ENCODE assay signal across 11 cellular contexts in the genomic region with DNA sequence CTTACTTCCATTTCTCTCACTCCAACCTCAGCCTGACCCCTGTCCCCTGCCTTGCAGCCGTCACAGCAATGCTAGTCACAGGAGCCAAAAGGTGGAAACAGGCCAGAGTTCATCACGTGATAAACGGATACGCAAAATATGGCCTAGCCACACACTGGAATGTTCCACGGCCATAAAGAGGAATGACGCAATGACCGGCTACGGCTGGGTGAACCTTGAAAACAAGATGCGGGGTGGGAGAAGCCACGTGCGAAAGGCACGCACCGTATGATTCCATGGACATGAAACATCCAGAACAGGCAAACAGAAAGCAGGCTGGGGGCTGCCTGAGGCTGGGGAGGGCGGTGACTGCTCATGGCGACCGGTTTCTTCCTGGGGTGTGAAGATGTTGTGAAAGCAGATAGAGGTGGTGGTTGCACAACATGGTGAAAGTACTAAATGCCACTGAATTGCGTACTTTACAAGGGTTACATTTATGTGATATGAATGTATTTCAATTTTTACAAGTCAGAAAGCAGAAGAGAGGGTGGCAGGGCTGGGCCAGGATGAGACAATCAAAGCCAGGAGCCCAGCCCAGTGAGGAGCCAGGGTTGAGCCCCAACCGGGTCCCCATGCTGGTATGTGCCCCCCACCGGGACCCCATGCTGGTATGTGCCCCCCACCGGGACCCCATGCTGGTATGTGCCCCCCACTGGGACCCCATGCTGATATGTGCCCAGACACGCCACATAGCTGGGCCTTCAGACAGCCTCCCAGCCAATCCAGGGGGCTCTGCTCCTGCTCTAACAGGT.
A peak's percentile ranks its signal among the peaks of the same experiment; 100 is the strongest.
DNase-seq lines count a peak whose midpoint lies in the region; ATAC-seq, FAIRE-seq and TF ChIP-seq lines count a peak whose summit lies in the region.
"Had no signal": no experiment of that assay in that cellular context is flagged by ENCODE, and none has a peak within 500 bp of the region (broad histone marks: within the 10 kb centered on the region; RNA-seq: fewer than 3 reads in every experiment).

No MANE protein-coding gene starts in this region.

- no TSS peak for BruUV-seq in OCI-LY7 (replicated peaks; lab: Mats Ljungman, UMichigan)

- H3K27ac Mint-ChIP-seq in naive thymus-derived CD8-positive, alpha-beta T cell = peak overlapping the region in 1 of 10 donors; percentile 45
- H3K27ac Mint-ChIP-seq: T-helper 1 cell treated with Interleukin-12 subunit alpha and Interleukin-12 subunit beta and Interleukin-4 antibody, amounts not matched to agents 30 μg/mL and 1 μg/mL, for 36 hours had no signal

- peaks cover 0 to 5% (median 2%) of the 10 kb centered on the region in 4 donors for H3K4me1 Mint-ChIP-seq in naive thymus-derived CD8-positive, alpha-beta T cell

- H3K4me1 ChIP-seq in uterus (no peaks in the 10 kb centered on the region), OCI-LY7 (ENCODE audit: insufficient read depth, low read length, poor library complexity, severe bottlenecking) (no peaks in the 10 kb centered on the region)

- no peaks in the 10 kb centered on the region for H3K27me3 ChIP-seq in uterus

- no peak overlapping the region for H3K4me2 ChIP-seq in OCI-LY7 (ENCODE audit: low read length)

- DNase-seq in Right ventricle myocardium inferior (ENCODE audit: missing footprints) (no peak), cardiac septum (ENCODE audit: low spot score) (no peak), epithelial cell of proximal tubule (ENCODE audit: low read depth) (peak; percentile 98), mucosa of gallbladder (ENCODE audit: low spot score) (peak; percentile 73), uterus (peak; percentile 44 to 57), GM12892 (ENCODE audit: insufficient read length) (no peak), OCI-LY7 (ENCODE audit: low spot score) (no peak)
- no peak for DNase-seq in naive thymus-derived CD8-positive, alpha-beta T cell
- DNase-seq: NCI-H187 had no signal

- CTCF ChIA-PET in OCI-LY7 (lab: Charles Lee; ENCODE audit: unreplicated experiment) = no interaction called here

- no peaks in the 10 kb centered on the region for H3K79me2 ChIP-seq in OCI-LY7 (ENCODE audit: insufficient read depth, low read depth, low read length)

- POLR2A ChIA-PET in OCI-LY7 (lab: Charles Lee) = no interaction called here
- POLR2A ChIA-PET in naive thymus-derived CD8-positive, alpha-beta T cell (lab: Charles Lee) = no interaction called here

- no peaks in the 10 kb centered on the region for H3K9me3 Mint-ChIP-seq in naive thymus-derived CD8-positive, alpha-beta T cell
- H3K9me3 Mint-ChIP-seq: T-helper 1 cell treated with Interleukin-12 subunit alpha and Interleukin-12 subunit beta and Interleukin-4 antibody, amounts not matched to agents 30 μg/mL and 1 μg/mL, for 36 hours had no signal

- TF ChIP-seq POLR2A in uterus (IDR thresholded peaks at IDR 0.05) (no peak), GM12892 (IDR thresholded peaks at IDR 0.05; ENCODE audit: low read depth, low read length) (no peak)

- TF ChIP-seq CTCF in epithelial cell of proximal tubule (conservative IDR thresholded peaks at IDR 0.05; ENCODE audit: low read depth, low read length) = no peak
- TF ChIP-seq CTCF in uterus (IDR thresholded peaks at IDR 0.05) = no peak
- TF ChIP-seq CTCF in OCI-LY7 (conservative IDR thresholded peaks at IDR 0.05; ENCODE audit: low read length) = no peak

- no peaks in the 10 kb centered on the region for H3K9me2 ChIP-seq in OCI-LY7 (ENCODE audit: insufficient read depth, low read length)

- H3K36me3 ChIP-seq in uterus = no peaks in the 10 kb centered on the region
- H3K36me3 ChIP-seq in OCI-LY7 (ENCODE audit: insufficient read depth, low read length) = no peaks in the 10 kb centered on the region

- no peak overlapping the region for H2AFZ ChIP-seq in OCI-LY7 (ENCODE audit: low read length)

- no peaks in the 10 kb centered on the region for H3K36me3 Mint-ChIP-seq in naive thymus-derived CD8-positive, alpha-beta T cell

- H3K27me3 Mint-ChIP-seq in naive thymus-derived CD8-positive, alpha-beta T cell = no peaks in the 10 kb centered on the region

- intact Hi-C loops in Right ventricle myocardium inferior (cut with DNase I) = no loop called here
- intact Hi-C loops in cardiac septum (cut with DNase I) = no loop called here
- intact Hi-C loops in uterus (cut with DNase I; ENCODE audit: low total_unique reads) = no loop called here
- intact Hi-C loops in OCI-LY7 (cut with micrococcal nuclease; ENCODE audit: unreplicated experiment) = no loop called here

- peak; percentile 42 for ATAC-seq in Right ventricle myocardium inferior
- no peak for ATAC-seq in naive thymus-derived CD8-positive, alpha-beta T cell

- H3K27ac ChIP-seq in uterus (no peak overlapping the region), OCI-LY7 (ENCODE audit: low read depth, low read length, poor library complexity, severe bottlenecking) (no peak overlapping the region)

- H3K9me3 ChIP-seq in uterus (no peaks in the 10 kb centered on the region), OCI-LY7 (ENCODE audit: low read length) (no peaks in the 10 kb centered on the region)

- H3K4me3 Mint-ChIP-seq in naive thymus-derived CD8-positive, alpha-beta T cell = peak overlapping the region in 1 of 10 donors; percentile 36
- H3K4me3 Mint-ChIP-seq: T-helper 1 cell treated with Interleukin-12 subunit alpha and Interleukin-12 subunit beta and Interleukin-4 antibody, amounts not matched to agents 30 μg/mL and 1 μg/mL, for 36 hours had no signal

- FAIRE-seq in GM12892 (lab: Jason Lieb, UNC) = no peak
- FAIRE-seq: keratinocyte had no signal

- no peaks in the 10 kb centered on the region for H4K20me1 ChIP-seq in OCI-LY7 (ENCODE audit: insufficient read depth, low read length)

- H3K4me3 ChIP-seq in epithelial cell of proximal tubule (ENCODE audit: low read depth, low read length) (no peak overlapping the region), uterus (no peak overlapping the region), OCI-LY7 (ENCODE audit: low read depth, low read length, poor library complexity, severe bottlenecking) (no peak overlapping the region)

Comparison
In these comparisons a context has a peak if more than half of its experiments do, and no peak if none do; other contexts are left out.
1. DNase-seq: peak in epithelial cell of proximal tubule (single experiment), mucosa of gallbladder (single experiment) and uterus (2 of 2); none in Right ventricle myocardium inferior (single experiment), cardiac septum (single experiment), GM12892 (single experiment), OCI-LY7 (single experiment) and naive thymus-derived CD8-positive, alpha-beta T cell (0 of 10).